10 cellular contexts compared by ENCODE assay signal in genomic region chr6:136586295-136586694, GRCh38. TPM values are rescaled to one million over a fixed set of nuclear protein-coding genes. Genes with fewer than 3 reads are reported as not detected.
DNase-seq lines count a peak whose midpoint lies in the region; FAIRE-seq and TF ChIP-seq lines count a peak whose summit lies in the region.
"Had no signal": no experiment of that assay in that cellular context is flagged by ENCODE, and none has a peak within 500 bp of the region (broad histone marks: within the 10 kb centered on the region; RNA-seq: fewer than 3 reads in every experiment).

No MANE protein-coding gene starts in this region.

- in situ Hi-C loops in HAP-1 (cut with MboI; ENCODE audit: low sequenced_read_pairs) = no loop called here

- no peak for TF ChIP-seq POLR2A in H54 (IDR thresholded peaks at IDR 0.05; ENCODE audit: low read depth, low read length)

- DNase-seq in EL (peak; percentile 84), SW480 (ENCODE audit: low spot score) (peak; percentile 30), fibroblast of the aortic adventitia (ENCODE audit: low read depth) (peak; percentile 95), skeletal muscle cell (ENCODE audit: low read depth) (peak; percentile 94), H54 (ENCODE audit: insufficient read length, low spot score) (no peak), HAP-1 (ENCODE audit: low spot score in 2 of 2) (no peak), NCI-H446 (lab: John Stamatoyannopoulos, UW) (no peak)
- DNase-seq in activated effector memory CD4-positive, alpha-beta T cell treated with Interleukin-2 at 50 U/mL for 16 hours = no peak
- DNase-seq: activated gamma-delta T cell treated with Interleukin-2 at 50 U/mL for 16 hours, NCI-H345 had no signal

- TF ChIP-seq CTCF in fibroblast of the aortic adventitia (IDR thresholded peaks at IDR 0.05; ENCODE audit: insufficient read depth, low read length) = no peak

- FAIRE-seq in H54 (lab: Jason Lieb, UNC) = no peak

- H3K4me3 ChIP-seq in fibroblast of the aortic adventitia (ENCODE audit: low read depth, low read length) (no peak overlapping the region), skeletal muscle cell (ENCODE audit: low read depth, low read length) (no peak overlapping the region), HAP-1 (no peak overlapping the region)

- peaks cover 23% of the 10 kb centered on the region for H3K36me3 ChIP-seq in HAP-1 (replicated peaks)

- no peaks in the 10 kb centered on the region for H3K4me1 ChIP-seq in HAP-1

- H3K9me3 ChIP-seq in HAP-1 = no peaks in the 10 kb centered on the region

- no peaks in the 10 kb centered on the region for H3K27me3 ChIP-seq in HAP-1 (ENCODE audit: low read depth)

RNA-seq across cellular contexts. Expression of gene MAP7, which starts 36.1 kb away (rescaled TPM):
- 0.36 and 0.49 TPM in 2 replicates for total RNA-seq in fibroblast of the aortic adventitia (ENCODE audit: low replicate concordance)

Comparison
In these comparisons a context has a peak if more than half of its experiments do, and no peak if none do; other contexts are left out.
1. DNase-seq: peak in EL (single experiment), SW480 (single experiment), fibroblast of the aortic adventitia (single experiment) and skeletal muscle cell (single experiment); none in H54 (single experiment), HAP-1 (0 of 2), NCI-H446 (0 of 2) and activated effector memory CD4-positive, alpha-beta T cell treated with Interleukin-2 at 50 U/mL for 16 hours (single experiment).